In genomic region chr7:74365320-74366022, GRCh38 we compare ENCODE assay signal across 8 cellular contexts.
DNase-seq lines count a peak whose midpoint lies in the region; TF ChIP-seq lines count a peak whose summit lies in the region.

No MANE protein-coding gene starts in this region.

- H3K9me3 ChIP-seq in H9 (ENCODE audit: control insufficient read depth, low read depth, low read length): no peaks in the 10 kb centered on the region
- no peaks in the 10 kb centered on the region for H3K9me3 ChIP-seq in esophagus squamous epithelium

- H2BK120ac ChIP-seq in H9 (ENCODE audit: low read depth, low read length, poor library complexity, severe bottlenecking): no peak overlapping the region

- no peaks in the 10 kb centered on the region; a peak in 1 of 5 replicates for H3K9me3 Mint-ChIP-seq in H9
- H3K9me3 Mint-ChIP-seq in nephron progenitor cell: no peaks in the 10 kb centered on the region

- no peak overlapping the region for H3K14ac ChIP-seq in H9 (ENCODE audit: insufficient read depth, low read length)

- H3K18ac ChIP-seq in H9 (ENCODE audit: insufficient read length, low read depth, low read length): no peak overlapping the region

- H3K4me1 ChIP-seq in H9 (ENCODE audit: insufficient read depth, low read length): 0 out of 2 replicates have a peak, but pooled peaks cover 3% of the 10 kb centered on the region
- no peaks in the 10 kb centered on the region for H3K4me1 ChIP-seq in esophagus squamous epithelium

- no peak overlapping the region for H3T11ph ChIP-seq in H9 (ENCODE audit: low read length)

- peaks cover 0 to 40% (median 0%) of the 10 kb centered on the region in 3 donors for H3K36me3 ChIP-seq in esophagus squamous epithelium

- H4K5ac ChIP-seq in H9 (ENCODE audit: insufficient read length, low read depth, low read length): no peak overlapping the region

- no peak overlapping the region for H3K9ac ChIP-seq in H9 (ENCODE audit: extremely low read depth, insufficient read length, low read length)

- no peaks in the 10 kb centered on the region for H3K27me3 Mint-ChIP-seq in H9 (ENCODE audit: low read depth)
- H3K27me3 Mint-ChIP-seq in nephron progenitor cell (ENCODE audit: low read depth, poor library complexity): no peaks in the 10 kb centered on the region

- H2AK5ac ChIP-seq in H9 (ENCODE audit: insufficient read length, low read length): no peak overlapping the region

- TF ChIP-seq CTCF in H9 (conservative IDR thresholded peaks at IDR 0.05): no peak; the same call in 2 of the 3 replicates
- no peak for TF ChIP-seq CTCF in nephron progenitor cell (IDR thresholded peaks at IDR 0.05)
- TF ChIP-seq CTCF in esophagus squamous epithelium (IDR thresholded peaks at IDR 0.05): no peak

- no peak overlapping the region for H3K4me3 ChIP-seq in esophagus squamous epithelium

- intact Hi-C loops in esophagus squamous epithelium (cut with DNase I): no loop called here

- H4K91ac ChIP-seq in H9 (ENCODE audit: insufficient read length, low read depth, low read length): no peak overlapping the region

- H3K4me3 Mint-ChIP-seq in H9: no peak overlapping the region
- H3K4me3 Mint-ChIP-seq in nephron progenitor cell: no peak overlapping the region

- peak overlapping the region; percentile 10 for H3K4me2 ChIP-seq in H9 (ENCODE audit: insufficient read depth, insufficient read length, low read length)

- H3K27me3 ChIP-seq in H9 (ENCODE audit: insufficient read depth, low read length) (no peaks in the 10 kb centered on the region), esophagus squamous epithelium (no peaks in the 10 kb centered on the region)

- H2BK5ac ChIP-seq in H9 (ENCODE audit: insufficient read length, low read length): no peak overlapping the region

- no peak overlapping the region for H2BK15ac ChIP-seq in H9 (ENCODE audit: low read depth, low read length)

- no peaks in the 10 kb centered on the region for H3K79me2 ChIP-seq in H9 (ENCODE audit: insufficient read depth, low read length)

- H2BK20ac ChIP-seq in H9 (ENCODE audit: low read depth, low read length, poor library complexity, severe bottlenecking): no peak overlapping the region

- DNase-seq in H9: peak; percentile 95
- DNase-seq in NCI-H748 treated with DMSO at 0.1 percent for 48 hours (lab: John Stamatoyannopoulos, UW): peak; percentile 10
- DNase-seq in epidermal melanocyte (ENCODE audit: insufficient read length, low spot score): peak; percentile 55
- peak; percentile 86 for DNase-seq in nephron progenitor cell
- no peak for DNase-seq in esophagus squamous epithelium (lab: John Stamatoyannopoulos, UW)
- no peak for DNase-seq in activated T-cell treated with anti-CD3 and anti-CD28 coated beads, Interleukin-2, amount 50 U/mL, for 48 hours
- no peak for DNase-seq in DMS153 (lab: John Stamatoyannopoulos, UW)
- no peak for DNase-seq in NCI-H187 treated with DMSO at 0.1 percent for 48 hours (lab: John Stamatoyannopoulos, UW)

- peaks cover 8 to 21% (median 11%) of the 10 kb centered on the region in 3 experiments for H3K36me3 Mint-ChIP-seq in H9 (ENCODE audit: insufficient read depth in 1 of 3, low read depth in 3 of 3)
- H3K36me3 Mint-ChIP-seq in nephron progenitor cell (ENCODE audit: low read depth): peaks cover 17% of the 10 kb centered on the region

- H3K27ac ChIP-seq in H9 (ENCODE audit: insufficient read length, low read depth, low read length): no peak overlapping the region
- no peak overlapping the region for H3K27ac ChIP-seq in esophagus squamous epithelium

- peaks cover 3 to 11% of the 10 kb centered on the region in 2 experiments for H3K4me1 Mint-ChIP-seq in H9
- peaks cover 24% of the 10 kb centered on the region for H3K4me1 Mint-ChIP-seq in nephron progenitor cell

- TF ChIP-seq POLR2A in esophagus squamous epithelium (IDR thresholded peaks at IDR 0.05): no peak

- H3K4ac ChIP-seq in H9 (ENCODE audit: low read depth, low read length): no peak overlapping the region

- peak overlapping the region in 1 of 3 experiments; percentile 77; a peak in 2 of 7 replicates for H3K27ac Mint-ChIP-seq in H9
- peak overlapping the region; percentile 78 for H3K27ac Mint-ChIP-seq in nephron progenitor cell

- no peak overlapping the region for H4K8ac ChIP-seq in H9 (replicated peaks; ENCODE audit: insufficient read length, low read depth, low read length)

- no CpG with 5 or more reads among the region's 10 CpGs for WGBS in H9 (ENCODE audit: extremely low coverage, insufficient read length, low lambda C conversion rate)
- WGBS in esophagus squamous epithelium, 2 donors: 70 to 80% methylated on average over 6 to 10 of the region's 10 CpGs

- H4K20me1 ChIP-seq in H9 (ENCODE audit: control insufficient read depth, insufficient read depth, insufficient read length): no peaks in the 10 kb centered on the region

- H3K56ac ChIP-seq in H9 (ENCODE audit: insufficient read length, low read depth, low read length): no peak overlapping the region

- H2AFZ ChIP-seq in H9 (ENCODE audit: low read length): no peak overlapping the region

- no peaks in the 10 kb centered on the region for H3K23me2 ChIP-seq in H9 (ENCODE audit: insufficient read length, low read depth, low read length, poor library complexity, severe bottlenecking)

- no peak overlapping the region for H3K23ac ChIP-seq in H9 (ENCODE audit: insufficient read length, low read depth, low read length)

- H3K79me1 ChIP-seq in H9 (ENCODE audit: insufficient read depth, low read depth, low read length, poor library complexity, severe bottlenecking): no peaks in the 10 kb centered on the region

- no peak overlapping the region for H2BK12ac ChIP-seq in H9 (ENCODE audit: insufficient read length, low read depth, low read length)

Comparison
In these comparisons a context has a peak if more than half of its experiments do, and no peak if none do; other contexts are left out.
1. DNase-seq: peak in H9 (single experiment), NCI-H748 treated with DMSO at 0.1 percent for 48 hours (single experiment), epidermal melanocyte (single experiment) and nephron progenitor cell (single experiment); none in esophagus squamous epithelium (single experiment), activated T-cell treated with anti-CD3 and anti-CD28 coated beads, Interleukin-2, amount 50 U/mL, for 48 hours (0 of 2), DMS153 (single experiment) and NCI-H187 treated with DMSO at 0.1 percent for 48 hours (single experiment).